12 cellular contexts compared by ENCODE assay signal in genomic region chr22:43226368-43226979, GRCh38. TPM values are rescaled to one million over a fixed set of nuclear protein-coding genes. Genes with fewer than 3 reads are reported as not detected.
A peak's percentile ranks its signal among the peaks of the same experiment; 100 is the strongest.
DNase-seq lines count a peak whose midpoint lies in the region; ATAC-seq, FAIRE-seq and TF ChIP-seq lines count a peak whose summit lies in the region.
"Had no signal": no experiment of that assay in that cellular context is flagged by ENCODE, and none has a peak within 500 bp of the region (broad histone marks: within the 10 kb centered on the region; RNA-seq: fewer than 3 reads in every experiment).

No MANE protein-coding gene starts in this region.

- H3K4me2 ChIP-seq in HepG2 (ENCODE audit: low read depth, low read length) = no peak overlapping the region

- H3K9me3 Mint-ChIP-seq in activated CD8-positive, alpha-beta T cell treated with anti-CD3 and anti-CD28 coated beads, Interleukin-2, amount 10 ng/mL, durations not matched to agents 7 days and 5 days (ENCODE audit: insufficient read depth) = no peaks in the 10 kb centered on the region

- no peak overlapping the region for H3K27ac Mint-ChIP-seq in activated CD8-positive, alpha-beta T cell treated with anti-CD3 and anti-CD28 coated beads, Interleukin-2, amount 10 ng/mL, durations not matched to agents 7 days and 5 days

- CTCF ChIA-PET in HepG2 (lab: Yijun Ruan, JAX; ENCODE audit: low intra/inter-chr PET ratio, low total read pairs) = no interaction called here
- CTCF ChIA-PET in activated CD8-positive, alpha-beta T cell treated with anti-CD3 and anti-CD28 coated beads, Interleukin-2, amount 10 ng/mL, durations not matched to agents 7 days and 5 days (lab: Charles Lee) = interaction anchor here (3.4 kb wide), 1 partner anchor 120 kb away, joined by 13 read pairs; no protein-coding TSS in a partner anchor

- H3K4me1 ChIP-seq in HepG2 (ENCODE audit: insufficient read depth, low read length) = peaks cover 12% of the 10 kb centered on the region; the same call in 1 of the 2 replicates
- H3K4me1 ChIP-seq in right lobe of liver = peaks cover 0 to 6% (median 0%) of the 10 kb centered on the region in 4 donors

- intact Hi-C loops in HepG2 (cut with micrococcal nuclease; ENCODE audit: unreplicated experiment) = no loop called here
- intact Hi-C loops in right lobe of liver (cut with DNase I) = no loop called here

- H3K27me3 ChIP-seq in HepG2 (ENCODE audit: control insufficient read depth in 1 of 2, insufficient read depth in 2 of 2, low read length in 2 of 2) (peaks cover 13 to 49% of the 10 kb centered on the region in 2 experiments), right lobe of liver (no peaks in the 10 kb centered on the region)

- TF ChIP-seq CTCF in HepG2 (CRISPR knock-in tag; IDR thresholded peaks at IDR 0.05) (peak; percentile 27; the same call in 1 of the 2 replicates), right lobe of liver (IDR thresholded peaks at IDR 0.05) (no peak)

- 17% methylated on average over 2 of the region's 18 CpGs for WGBS in HepG2 (ENCODE audit: low lambda C conversion rate)
- WGBS in right lobe of liver (ENCODE audit: insufficient coverage, low coverage, low lambda C conversion rate, missing lambda C conversion rate) = 66% methylated on average over 8 of the region's 18 CpGs

- no peak overlapping the region for H3K4me3 ChIP-seq in HepG2 (replicated peaks in 1 of 3; ENCODE audit: insufficient read depth in 1 of 3, low read depth in 2 of 3, low read length in 3 of 3)
- H3K4me3 ChIP-seq in right lobe of liver = no peak overlapping the region
- H3K4me3 ChIP-seq: right atrium auricular region had no signal

- peak; percentile 23 for DNase-seq in HepG2 (ENCODE audit: low spot score)
- no peak for DNase-seq in right lobe of liver
- no peak for DNase-seq in activated CD8-positive, alpha-beta T cell treated with anti-CD3 and anti-CD28 coated beads, Interleukin-2, amount 10 ng/mL, durations not matched to agents 7 days and 5 days
- peak; percentile 83 for DNase-seq in iPS-NIHi11 (ENCODE audit: low spot score)
- DNase-seq in urothelium cell line (ENCODE audit: low spot score) = peak; percentile 35
- no peak for DNase-seq in HK-2 (ENCODE audit: unreplicated experiment)
- no peak for DNase-seq in left lobe of liver (ENCODE audit: low spot score)
- DNase-seq: HCEC 1CT, NCI-H774, T-helper 17 cell had no signal

- no peak overlapping the region for H3K4me3 Mint-ChIP-seq in activated CD8-positive, alpha-beta T cell treated with anti-CD3 and anti-CD28 coated beads, Interleukin-2, amount 10 ng/mL, durations not matched to agents 7 days and 5 days
- H3K4me3 Mint-ChIP-seq: T-helper 17 cell had no signal

- no TSS peak for BruUV-seq in HepG2 (replicated peaks; lab: Mats Ljungman, UMichigan)

- in situ Hi-C loops in HepG2 (cut with HindIII; ENCODE audit: extremely low pct_ligation_motif_present, low pct_unique_long_range_greater_than_20kb) = no loop called here

- H3K27ac ChIP-seq in HepG2 (ENCODE audit: extremely low read length, insufficient read depth, low read length) (no peak overlapping the region), right lobe of liver (no peak overlapping the region)
- H3K27ac ChIP-seq: right atrium auricular region had no signal

- peaks cover 12% of the 10 kb centered on the region for H3K4me1 Mint-ChIP-seq in activated CD8-positive, alpha-beta T cell treated with anti-CD3 and anti-CD28 coated beads, Interleukin-2, amount 10 ng/mL, durations not matched to agents 7 days and 5 days (ENCODE audit: low read depth)

- TF ChIP-seq POLR2A in HepG2 (IDR thresholded peaks at IDR 0.05; ENCODE audit: insufficient read depth in 1 of 2, low read depth in 2 of 2, low read length in 2 of 2) (no peak), right lobe of liver (IDR thresholded peaks at IDR 0.05) (no peak)

- H3K36me3 ChIP-seq in HepG2 (replicated peaks in 1 of 2; ENCODE audit: control insufficient read depth in 1 of 2, insufficient read depth in 2 of 2, low read length in 2 of 2) (no peaks in the 10 kb centered on the region), right lobe of liver (no peaks in the 10 kb centered on the region)
- H3K36me3 ChIP-seq: right atrium auricular region had no signal

- H3K9ac ChIP-seq in HepG2 (ENCODE audit: insufficient read depth, low read depth, low read length) = no peak overlapping the region

- ATAC-seq in HepG2 (peak; percentile 64), right lobe of liver (no peak), GM19324 (IDR thresholded peaks at IDR 0.05; ENCODE audit: low FRiP score, unreplicated experiment) (no peak), left lobe of liver (no peak)
- peak; percentile 27 for ATAC-seq in activated CD8-positive, alpha-beta T cell treated with anti-CD3 and anti-CD28 coated beads, Interleukin-2, amount 10 ng/mL, durations not matched to agents 7 days and 5 days
- ATAC-seq: T-helper 17 cell had no signal

- H3K27me3 Mint-ChIP-seq in activated CD8-positive, alpha-beta T cell treated with anti-CD3 and anti-CD28 coated beads, Interleukin-2, amount 10 ng/mL, durations not matched to agents 7 days and 5 days (ENCODE audit: low read depth) = no peaks in the 10 kb centered on the region

- no peak for TF ChIP-seq EP300 in HepG2 (IDR thresholded peaks at IDR 0.05; ENCODE audit: low read depth in 2 of 2, low read length in 2 of 2)
- TF ChIP-seq EP300 in HepG2 (CRISPR knock-in tag; IDR thresholded peaks at IDR 0.05; ENCODE audit: borderline replicate concordance) = no peak

- no peaks in the 10 kb centered on the region for H3K36me3 Mint-ChIP-seq in activated CD8-positive, alpha-beta T cell treated with anti-CD3 and anti-CD28 coated beads, Interleukin-2, amount 10 ng/mL, durations not matched to agents 7 days and 5 days (ENCODE audit: low read depth)

- no peak for FAIRE-seq in HepG2 (lab: Jason Lieb, UNC)
- FAIRE-seq in urothelium cell line (lab: Jason Lieb, UNC) = no peak

- no peak for TF ChIP-seq RAD21 in HepG2 (CRISPR knock-in tag; IDR thresholded peaks at IDR 0.05)

- H3K9me3 ChIP-seq in HepG2 (ENCODE audit: low read length) (no peaks in the 10 kb centered on the region), right lobe of liver (no peaks in the 10 kb centered on the region)
- H3K9me3 ChIP-seq: right atrium auricular region had no signal

- POLR2A ChIA-PET in HepG2 (lab: Yijun Ruan, JAX) = interaction anchor here (0.9 kb wide), 1 partner anchor 39 kb away, joined by 3 read pairs; no protein-coding TSS in a partner anchor
- POLR2A ChIA-PET in activated CD8-positive, alpha-beta T cell treated with anti-CD3 and anti-CD28 coated beads, Interleukin-2, amount 10 ng/mL, durations not matched to agents 7 days and 5 days (lab: Charles Lee) = no interaction called here

- no peaks in the 10 kb centered on the region for H4K20me1 ChIP-seq in HepG2 (ENCODE audit: insufficient read depth, low read length)

- H3K79me2 ChIP-seq in HepG2 (ENCODE audit: insufficient read depth, low read length) = no peaks in the 10 kb centered on the region

- H2AFZ ChIP-seq in HepG2 (ENCODE audit: low read length) = no peak overlapping the region

TF ChIP-seq in HepG2, 621 proteins besides CTCF, POLR2A, EP300 and RAD21 (continues in another document):
- TF ChIP-seq THAP11 (CRISPR knock-in tag; IDR thresholded peaks at IDR 0.05) (no peak), ZNF710 (CRISPR knock-in tag; IDR thresholded peaks at IDR 0.05; ENCODE audit: borderline replicate concordance) (no peak), ZNF282 (IDR thresholded peaks at IDR 0.05; ENCODE audit: partially characterized antibody) (no peak)

RNA-seq across cellular contexts. Expression of gene TTLL12, which starts 39.5 kb away (rescaled TPM):
- total RNA-seq in HepG2 (2016; rRNA removed; fragmentation: Illumina TruSeq; extraction: Trizol) (34.1 and 38.1 TPM in 2 replicates), right lobe of liver (10 to 100 TPM; 18.6 to 43.5 (median 24.4) TPM), left lobe of liver (26.6 TPM)
- total RNA-seq in HepG2 (2016; cell fraction: cytosol; rRNA removed; fragmentation: Illumina TruSeq; extraction: Trizol; ENCODE audit: low read depth) = 6.3 and 6.6 TPM in 2 replicates
- total RNA-seq in HepG2 (2016; cell fraction: insoluble cytoplasmic fraction; rRNA removed; fragmentation: Illumina TruSeq; extraction: Trizol) = 28.8 and 39.8 TPM in 2 replicates
- 16.2 and 19.8 TPM in 2 replicates for total RNA-seq in HepG2 (2016; cell fraction: membrane; rRNA removed; fragmentation: Illumina TruSeq; extraction: Trizol)
- total RNA-seq in HepG2 (2016; cell fraction: nucleus; rRNA removed; fragmentation: Illumina TruSeq; extraction: Trizol) = 17.4 and 21.4 TPM in 2 replicates
- 11.9 and 16.9 TPM in 2 replicates for polyA plus RNA-seq in HepG2 (2011; rRNA removed)
- polyA plus RNA-seq in HepG2 (2011; cell fraction: cytosol; rRNA removed) = 9.1 and 12.7 TPM in 2 replicates
- 19.9 and 21.7 TPM in 2 replicates for polyA plus RNA-seq in HepG2 (2011; cell fraction: nucleus; rRNA removed)
- polyA plus RNA-seq in HepG2 (2012) = 16.6 and 24.0 TPM in 2 replicates
- polyA plus RNA-seq in HepG2 (2016; cell fraction: cytosol; fragmentation: Illumina TruSeq; extraction: Trizol; ENCODE audit: low read depth) = 3.3 and 3.4 TPM in 2 replicates
- 31.2 and 38.2 TPM in 2 replicates for polyA plus RNA-seq in HepG2 (2016; cell fraction: insoluble cytoplasmic fraction; fragmentation: Illumina TruSeq; extraction: Trizol; ENCODE audit: low read depth)
- 9.6 and 9.7 TPM in 2 replicates for polyA plus RNA-seq in HepG2 (2016; cell fraction: membrane; fragmentation: Illumina TruSeq; extraction: Trizol; ENCODE audit: low read depth)
- polyA plus RNA-seq in HepG2 (2016; cell fraction: nucleus; fragmentation: Illumina TruSeq; extraction: Trizol; ENCODE audit: insufficient read depth, low read depth) = 32.8 and 35.2 TPM in 2 replicates
- 43.9 and 71.0 TPM in 2 replicates for polyA minus RNA-seq in HepG2 (2011; rRNA and poly(A)+ RNA removed; ENCODE audit: low replicate concordance)
- polyA minus RNA-seq in HepG2 (2011; cell fraction: cytosol; rRNA and poly(A)+ RNA removed) = 11.3 and 11.7 TPM in 2 replicates
- polyA minus RNA-seq in HepG2 (2011; cell fraction: nucleus; rRNA and poly(A)+ RNA removed) = 6.5 and 7.7 TPM in 2 replicates
- total RNA-seq in activated CD8-positive, alpha-beta T cell treated with anti-CD3 and anti-CD28 coated beads, Interleukin-2, amount 10 ng/mL, durations not matched to agents 7 days and 5 days = 10 to 100 TPM; 49.3 to 52.9 TPM

Comparison
In these comparisons a context has a peak if more than half of its experiments do, and no peak if none do; other contexts are left out.
1. ATAC-seq: peak in HepG2 (single experiment) and activated CD8-positive, alpha-beta T cell treated with anti-CD3 and anti-CD28 coated beads, Interleukin-2, amount 10 ng/mL, durations not matched to agents 7 days and 5 days (single experiment); none in right lobe of liver (0 of 4), GM19324 (single experiment) and left lobe of liver (single experiment).
2. DNase-seq: peak in HepG2 (single experiment), iPS-NIHi11 (single experiment) and urothelium cell line (single experiment); none in right lobe of liver (0 of 3), activated CD8-positive, alpha-beta T cell treated with anti-CD3 and anti-CD28 coated beads, Interleukin-2, amount 10 ng/mL, durations not matched to agents 7 days and 5 days (single experiment), HK-2 (single experiment) and left lobe of liver (single experiment).